ENCODE assay signal across 8 cellular contexts in genomic region chr11:67606477-67607295, GRCh38. TPM values are rescaled to one million over a fixed set of nuclear protein-coding genes. Genes with fewer than 3 reads are reported as not detected.
A peak's percentile ranks its signal among the peaks of the same experiment; 100 is the strongest.
DNase-seq lines count a peak whose midpoint lies in the region; ATAC-seq, FAIRE-seq and TF ChIP-seq lines count a peak whose summit lies in the region.

Gene NDUFV1 (plus strand): TSS chr11:67606936. CDS start chr11:67607005, 69 bp downstream.

- peak; percentile 81 for TF ChIP-seq POLR2A in GM18951 (IDR thresholded peaks at IDR 0.05; ENCODE audit: extremely low read depth, insufficient read depth, insufficient read length)

- no peaks in the 10 kb centered on the region for H4K20me1 ChIP-seq in keratinocyte (ENCODE audit: control insufficient read depth, extremely low read depth, insufficient read depth, low read length)

- dilution Hi-C loops in keratinocyte (cut with MboI; ENCODE audit: extremely low pct_ligation_motif_present, low sequenced_read_pairs) = no loop called here

- no peaks in the 10 kb centered on the region for H3K9me1 ChIP-seq in keratinocyte (ENCODE audit: control insufficient read depth, extremely low read depth, insufficient read depth, low read length)

- peak; percentile 87 for ATAC-seq in HG03196 (IDR thresholded peaks at IDR 0.05; ENCODE audit: unreplicated experiment)
- ATAC-seq in central memory CD8-positive, alpha-beta T cell (replicated peaks; ENCODE audit: extremely low read depth, poor library complexity, severe bottlenecking) = peak; percentile 98

- H3K9ac ChIP-seq in keratinocyte (ENCODE audit: control insufficient read depth, extremely low read depth, insufficient read depth, low read length) = peak within 1 kb of the TSS; percentile 94

- peaks cover 16% of the 10 kb centered on the region for H3K36me3 Mint-ChIP-seq in central memory CD8-positive, alpha-beta T cell (ENCODE audit: insufficient read depth)

- H2AFZ ChIP-seq in keratinocyte (ENCODE audit: control insufficient read depth, low read length) = peak within 1 kb of the TSS; percentile 88

- no peaks in the 10 kb centered on the region for H3K27me3 ChIP-seq in keratinocyte (ENCODE audit: control insufficient read depth, extremely low read depth, insufficient read depth, low read length)

- no peaks in the 10 kb centered on the region for H3K9me3 Mint-ChIP-seq in central memory CD8-positive, alpha-beta T cell

- in situ Hi-C loops in GM18951 (cut with MboI; ENCODE audit: low sequenced_read_pairs, unreplicated experiment) = no loop called here

- FAIRE-seq in keratinocyte (lab: Jason Lieb, UNC) = no peak

- H3K79me2 ChIP-seq in keratinocyte (ENCODE audit: control insufficient read depth, insufficient read depth, low read length) = peaks cover 17% of the 10 kb centered on the region

- no peaks in the 10 kb centered on the region for H3K9me3 ChIP-seq in keratinocyte (ENCODE audit: control insufficient read depth, low read depth, low read length)

- peak within 1 kb of the TSS; percentile 80 for H3K27ac ChIP-seq in keratinocyte (ENCODE audit: control insufficient read depth, insufficient read depth, low read length)

- H3K36me3 ChIP-seq in keratinocyte (ENCODE audit: control insufficient read depth in 2 of 2, extremely low read depth in 1 of 2, insufficient read depth in 2 of 2, low read length in 2 of 2) = peaks cover 17% of the 10 kb centered on the region in 2 experiments

- H3K4me1 ChIP-seq in keratinocyte (ENCODE audit: control insufficient read depth, extremely low read depth, insufficient read depth, low read length) = peaks cover 10% of the 10 kb centered on the region

- peak within 1 kb of the TSS; percentile 80 for H3K4me3 Mint-ChIP-seq in central memory CD8-positive, alpha-beta T cell

- H3K4me1 Mint-ChIP-seq in central memory CD8-positive, alpha-beta T cell = no peaks in the 10 kb centered on the region

- peak within 1 kb of the TSS; percentile 76 for H3K27ac Mint-ChIP-seq in central memory CD8-positive, alpha-beta T cell (ENCODE audit: low read depth)

- H3K4me2 ChIP-seq in keratinocyte (ENCODE audit: control insufficient read depth, extremely low read depth, insufficient read depth, low read depth, low read length) = peak within 1 kb of the TSS; percentile 84

- H3K27me3 Mint-ChIP-seq in central memory CD8-positive, alpha-beta T cell = peaks cover 8% of the 10 kb centered on the region

- DNase-seq in AG09319 (ENCODE audit: extremely low read depth, low read depth) (peak; percentile 62), NCI-H345 treated with DMSO at 0.1 percent for 48 hours (lab: John Stamatoyannopoulos, UW; ENCODE audit: unreplicated experiment) (peak; percentile 93), keratinocyte (ENCODE audit: low read depth, low spot score) (no peak)
- peak; percentile 93 for DNase-seq in activated CD4-positive, CD25-positive, alpha-beta regulatory T cell treated with anti-CD3 and anti-CD28 coated beads, Interleukin-2, amount 50 U/mL, for 16 hours (ENCODE audit: low read depth, low spot score)
- peak; percentile 90 to 92 for DNase-seq in central memory CD8-positive, alpha-beta T cell (ENCODE audit: low spot score in 2 of 2)
- peak; percentile 92 to 96 for DNase-seq in stimulated activated CD4-positive, alpha-beta T cell treated with anti-CD3 and anti-CD28 coated beads, Interleukin-15, amount 100 ng/mL, for 1 hour (ENCODE audit: low read depth in 1 of 2, low spot score in 1 of 2)

- peak within 1 kb of the TSS; percentile 94 to 100 (median 95) for H3K4me3 ChIP-seq in keratinocyte (ENCODE audit: control insufficient read depth in 2 of 3, extremely low read depth in 1 of 3, insufficient read depth in 2 of 3, low read depth in 1 of 3, low read length in 3 of 3)

- peak; percentile 51 for TF ChIP-seq CTCF in AG09319 (IDR thresholded peaks at IDR 0.05; ENCODE audit: low read depth, low read length)
- peak; percentile 41 to 75 (median 67) for TF ChIP-seq CTCF in keratinocyte (optimal IDR thresholded peaks at IDR 0.05 in 1 of 3, IDR thresholded peaks at IDR 0.05 in 1 of 3, conservative IDR thresholded peaks at IDR 0.05 in 1 of 3; ENCODE audit: extremely low read depth in 1 of 3, insufficient read depth in 2 of 3, low read length in 3 of 3)

RNA-seq across cellular contexts. Expression of gene NDUFV1, which starts in this region (rescaled TPM):
- polyA plus RNA-seq in keratinocyte = 92.9 to 118 TPM (median 102 TPM) in 3 replicates
- polyA plus RNA-seq in keratinocyte (2011; ENCODE audit: low read depth) = 74.0 TPM
- polyA plus RNA-seq in keratinocyte (2011; cell fraction: cytosol; rRNA removed) = 38.6 and 103 TPM in 2 replicates
- 208 and 255 TPM in 2 replicates for polyA plus RNA-seq in keratinocyte (2011; cell fraction: nucleus; rRNA removed)
- polyA plus RNA-seq in keratinocyte (2012; ENCODE audit: low replicate concordance) = 112 and 133 TPM in 2 replicates
- 69.1 to 102 TPM (median 70.3 TPM) in 3 replicates for polyA minus RNA-seq in keratinocyte
- 168 TPM for polyA minus RNA-seq in keratinocyte (2011; cell fraction: cytosol; rRNA and poly(A)+ RNA removed)
- 54.4 and 58.9 TPM in 2 replicates for polyA minus RNA-seq in keratinocyte (2011; cell fraction: nucleus; rRNA and poly(A)+ RNA removed)
